20 cellular contexts compared by ENCODE assay signal in genomic region chr19:33557720-33558119, GRCh38.
"Had no signal": no experiment of that assay in that cellular context is flagged by ENCODE, and none has a peak within 500 bp of the region (broad histone marks: within the 10 kb centered on the region; RNA-seq: fewer than 3 reads in every experiment).

No MANE protein-coding gene starts in this region.

- ATAC-seq: activated CD8-positive, alpha-beta memory T cell treated with anti-CD3 and anti-CD28 coated beads, Interleukin-2, amount 10 ng/mL, durations not matched to agents 7 days and 5 days; activated T-cell treated with anti-CD3 and anti-CD28 coated beads, Interleukin-2, amount 50 U/mL, for 4 hours; WTC11 had no signal

- H3K4me3 ChIP-seq: adrenal gland, breast epithelium, PC-9 had no signal

- H3K9me3 ChIP-seq: adrenal gland, breast epithelium had no signal

- H3K27me3 ChIP-seq: adrenal gland had no signal

- DNase-seq: activated CD4-positive, alpha-beta T cell treated with anti-CD3 and anti-CD28 coated beads for 48 hours; activated CD4-positive, alpha-beta T cell treated with anti-CD3 and anti-CD28 coated beads, Interleukin-2, amount 50 U/mL, for 4 hours; activated CD4-positive, CD25-positive, alpha-beta regulatory T cell treated with anti-CD3 and anti-CD28 coated beads, Interleukin-2, amount 50 U/mL, for 72 hours; activated CD8-positive, alpha-beta memory T cell treated with anti-CD3 and anti-CD28 coated beads, Interleukin-2, amount 10 ng/mL, durations not matched to agents 7 days and 5 days; activated naive CD4-positive, alpha-beta T cell treated with anti-CD3 and anti-CD28 coated beads, Interleukin-2, amount 50 U/mL, for 16 hours; activated naive CD8-positive, alpha-beta T cell treated with anti-CD3 and anti-CD28 coated beads, Interleukin-2, amount 10 ng/mL, durations not matched to agents 7 days and 5 days; activated T-cell treated with anti-CD3 and anti-CD28 coated beads, Interleukin-2, amount 50 U/mL, for 4 hours; adrenal gland; NCI-H1092; NCI-H1417; NCI-H2029 treated with DMSO at 0.1 percent for 48 hours; NCI-H345; NCI-H510A; NCI-H82; PC-9; SHP77 treated with DMSO at 0.1 percent for 48 hours; T-helper 9 cell had no signal

- H3K27ac ChIP-seq: adrenal gland, breast epithelium, KMS-11, PC-9 had no signal

- H3K36me3 ChIP-seq: adrenal gland, breast epithelium had no signal

- H3K4me1 ChIP-seq: adrenal gland, breast epithelium had no signal
